ENCODE assay signal across 22 cellular contexts in the genomic region with DNA sequence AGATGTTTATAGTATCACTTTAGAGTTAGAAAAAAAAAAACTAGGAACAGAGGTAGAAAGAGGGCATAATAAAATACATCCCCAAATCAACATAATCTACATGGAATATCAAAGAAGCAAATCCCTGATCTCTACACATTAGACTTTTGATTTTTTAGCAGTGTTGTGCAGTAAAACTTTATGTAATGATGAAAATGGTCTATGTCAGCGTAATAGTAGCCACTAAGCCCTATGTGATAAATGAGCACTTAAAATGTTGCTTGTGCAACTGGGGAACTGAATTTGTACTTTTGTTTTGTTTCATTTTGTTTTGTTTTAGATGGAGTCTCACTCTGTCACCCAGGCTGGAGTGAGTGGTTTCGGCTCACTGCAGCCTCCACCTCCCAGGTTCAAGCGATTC. TPM values are rescaled to one million over a fixed set of nuclear protein-coding genes. Genes with fewer than 3 reads are reported as not detected.
DNase-seq lines count a peak whose midpoint lies in the region; ATAC-seq, FAIRE-seq and TF ChIP-seq lines count a peak whose summit lies in the region.
"Had no signal": no experiment of that assay in that cellular context is flagged by ENCODE, and none has a peak within 500 bp of the region (broad histone marks: within the 10 kb centered on the region; RNA-seq: fewer than 3 reads in every experiment).

No MANE protein-coding gene starts in this region.

- TF ChIP-seq CTCF in A549 (IDR thresholded peaks at IDR 0.05) (no peak), K562 (IDR thresholded peaks at IDR 0.05 in 2 of 3, conservative IDR thresholded peaks at IDR 0.05 in 1 of 3; ENCODE audit: insufficient read depth in 2 of 3, low read depth in 1 of 3, low read length in 3 of 3) (no peak)

- over 99% methylated on average over 3 of the region's 3 CpGs for WGBS in A549 (ENCODE audit: missing lambda C conversion rate)
- WGBS in K562 (ENCODE audit: insufficient coverage, low coverage, missing lambda C conversion rate): 95% methylated on average over 3 of the region's 3 CpGs

- no peaks in the 10 kb centered on the region for H3K27me3 ChIP-seq in K562 (ENCODE audit: control insufficient read depth in 2 of 2, insufficient read depth in 2 of 2, low read length in 2 of 2)
- H3K27me3 ChIP-seq: BE2C, BLaER1 had no signal

- intact Hi-C loops in K562 (cut with micrococcal nuclease): no loop called here

- no peak for TF ChIP-seq RAD21 in A549 (conservative IDR thresholded peaks at IDR 0.05 in 1 of 2, IDR thresholded peaks at IDR 0.05 in 1 of 2)
- no peak for TF ChIP-seq RAD21 in K562 (CRISPR knock-in tag; conservative IDR thresholded peaks at IDR 0.05 in 1 of 2, IDR thresholded peaks at IDR 0.05 in 1 of 2)

- no peaks in the 10 kb centered on the region for H3K79me2 ChIP-seq in K562 (ENCODE audit: control insufficient read depth, insufficient read depth, low read length)

- no peaks in the 10 kb centered on the region for H4K20me1 ChIP-seq in K562 (replicated peaks; ENCODE audit: control insufficient read depth, insufficient read depth, low read length)
- H4K20me1 ChIP-seq: BLaER1 had no signal

- no peak overlapping the region for H2AFZ ChIP-seq in K562 (ENCODE audit: low read depth, low read length)

- in situ Hi-C loops in K562 (cut with MboI): no loop called here

- TF ChIP-seq EP300 in A549 (IDR thresholded peaks at IDR 0.05): no peak
- no peak for TF ChIP-seq EP300 in K562 (IDR thresholded peaks at IDR 0.05; ENCODE audit: low read length)

- TF ChIP-seq POLR2A in A549 (IDR thresholded peaks at IDR 0.05; ENCODE audit: low read length): no peak
- TF ChIP-seq POLR2A in K562 (conservative IDR thresholded peaks at IDR 0.05): no peak

- H3K27ac ChIP-seq in A549 (no peak overlapping the region), K562 (ENCODE audit: extremely low read depth, low read depth, low read length) (no peak overlapping the region)
- H3K27ac ChIP-seq: BLaER1 had no signal

- no TSS peak for BruUV-seq in K562 (replicated peaks; lab: Mats Ljungman, UMichigan)

- H3K9me3 ChIP-seq in A549 (no peaks in the 10 kb centered on the region), K562 (replicated peaks; ENCODE audit: control insufficient read depth, insufficient read depth, low read depth, low read length) (no peaks in the 10 kb centered on the region; the same call in 1 of the 2 replicates)
- H3K9me3 ChIP-seq: BE2C had no signal

- H3K4me3 ChIP-seq in A549 (no peak overlapping the region), K562 (no peak overlapping the region)
- H3K4me3 ChIP-seq: BLaER1 had no signal

- H3K36me3 ChIP-seq in K562 (ENCODE audit: control insufficient read depth, insufficient read depth, low read length): peaks cover 25% of the 10 kb centered on the region; the same call in 2 of the 3 replicates
- H3K36me3 ChIP-seq: BE2C had no signal

- H3K4me2 ChIP-seq in A549: no peak overlapping the region
- no peak overlapping the region for H3K4me2 ChIP-seq in K562 (ENCODE audit: insufficient read depth, low read length)
- H3K4me2 ChIP-seq: BLaER1 had no signal

- H3K4me1 ChIP-seq in A549 (no peaks in the 10 kb centered on the region), K562 (replicated peaks in 1 of 2; ENCODE audit: control insufficient read depth in 2 of 2, insufficient read depth in 2 of 2, low read length in 2 of 2) (no peaks in the 10 kb centered on the region)
- H3K4me1 ChIP-seq: BE2C, BLaER1 had no signal

- no peak for ATAC-seq in A549
- no peak for ATAC-seq in K562

- H3K9ac ChIP-seq in K562 (ENCODE audit: insufficient read depth in 1 of 2, low read depth in 2 of 2, low read length in 2 of 2): no peak overlapping the region
- H3K9ac ChIP-seq: BLaER1 had no signal

- no peak for FAIRE-seq in A549 (lab: Jason Lieb, UNC)
- peak; percentile 13 for FAIRE-seq in G401.6 (lab: Jason Lieb, UNC)
- no peak for FAIRE-seq in K562 (lab: Jason Lieb, UNC)
- FAIRE-seq: GM12891, GM19239 had no signal

- DNase-seq in A549 (ENCODE audit: low read depth in 1 of 2, low spot score in 1 of 2) (no peak), K562 (ENCODE audit: extremely low read depth in 1 of 4, low spot score in 3 of 4) (no peak), SIG-M5 treated with dmso at 0.1 percent for 504 hours (lab: John Stamatoyannopoulos, UW; ENCODE audit: unreplicated experiment) (no peak), NCI-H1417 treated with DMSO at 0.1 percent for 48 hours (lab: John Stamatoyannopoulos, UW) (no peak)
- DNase-seq: 8988T; BE2C; C1 segment of cervical spinal cord; CD4-positive, alpha-beta memory T cell; CD4-positive, CD25-positive, alpha-beta regulatory T cell; CD8-positive, alpha-beta memory T cell; COR-L47; DMS 273 treated with DMSO at 0.1 percent for 48 hours; DMS153; DMS53; DMS79; DND-41; EL; GF-D8 had no signal

- no peaks in the 10 kb centered on the region for H3K9me1 ChIP-seq in K562 (ENCODE audit: control insufficient read depth, insufficient read depth, low read length)

- POLR2A ChIA-PET in A549 (lab: Yijun Ruan, JAX) (no interaction called here), K562 (lab: Yijun Ruan, JAX) (interaction anchor here (1.5 kb wide), 1 partner anchor 12 kb away, joined by 4 read pairs; no protein-coding TSS in a partner anchor)

- CTCF ChIA-PET in A549 (lab: Yijun Ruan, JAX): no interaction called here
- CTCF ChIA-PET in K562 (lab: Yijun Ruan, JAX; ENCODE audit: low intra/inter-chr PET ratio): interaction anchor here (1.2 kb wide), 1 partner anchor 120 kb away, joined by 4 read pairs; no protein-coding TSS in a partner anchor

TF ChIP-seq in A549, 52 proteins besides CTCF, POLR2A, EP300 and RAD21:
- no peak for TF ChIP-seq EHMT2 (IDR thresholded peaks at IDR 0.05; ENCODE audit: low read depth)
- peak; percentile 49 for TF ChIP-seq MAFK (IDR thresholded peaks at IDR 0.05; ENCODE audit: partially characterized antibody)
- TF ChIP-seq, protein P1, sequence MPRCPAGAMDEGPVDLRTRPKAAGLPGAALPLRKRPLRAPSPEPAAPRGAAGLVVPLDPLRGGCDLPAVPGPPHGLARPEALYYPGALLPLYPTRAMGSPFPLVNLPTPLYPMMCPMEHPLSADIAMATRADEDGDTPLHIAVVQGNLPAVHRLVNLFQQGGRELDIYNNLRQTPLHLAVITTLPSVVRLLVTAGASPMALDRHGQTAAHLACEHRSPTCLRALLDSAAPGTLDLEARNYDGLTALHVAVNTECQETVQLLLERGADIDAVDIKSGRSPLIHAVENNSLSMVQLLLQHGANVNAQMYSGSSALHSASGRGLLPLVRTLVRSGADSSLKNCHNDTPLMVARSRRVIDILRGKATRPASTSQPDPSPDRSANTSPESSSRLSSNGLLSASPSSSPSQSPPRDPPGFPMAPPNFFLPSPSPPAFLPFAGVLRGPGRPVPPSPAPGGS (IDR thresholded peaks at IDR 0.05): no peak
TF ChIP-seq in A549: peak in this region for 1.

TF ChIP-seq in K562, 482 proteins besides CTCF, POLR2A, EP300 and RAD21:
- TF ChIP-seq HNRNPLL (IDR thresholded peaks at IDR 0.05; ENCODE audit: low read depth, low read length, poor library complexity, severe bottlenecking) (no peak), C11orf30 (IDR thresholded peaks at IDR 0.05; ENCODE audit: low read depth) (peak; percentile 58), ATF1 (CRISPR knock-in tag; IDR thresholded peaks at IDR 0.05) (no peak), ATF1 (tag; IDR thresholded peaks at IDR 0.05) (no peak), ZNF316 (IDR thresholded peaks at IDR 0.05) (peak; percentile 76), HLTF (IDR thresholded peaks at IDR 0.05) (no peak), MAFG (tag; conservative IDR thresholded peaks at IDR 0.05) (peak; percentile 28; the same call in 1 of the 2 replicates), NFIC (IDR thresholded peaks at IDR 0.05) (no peak), ZNF384 (IDR thresholded peaks at IDR 0.05; ENCODE audit: low read depth, low read length) (no peak), PHF21A (IDR thresholded peaks at IDR 0.05; ENCODE audit: borderline replicate concordance, low read depth) (no peak)

RNA-seq across cellular contexts. Expression of a gene that starts 36.3 kb away (rescaled TPM):
- polyA plus RNA-seq in A549 (2011; rRNA removed) (21.2 and 24.7 TPM in 2 replicates), A549 (2017; fragmentation: RNase III; extraction: RNeasy Plus Mini Kit Qiagen cat#74134 plus additional on column Dnase treatment) (10.8 to 13.4 TPM (median 13.1 TPM) in 3 replicates), K562 (2011; rRNA removed) (33.2 and 36.5 TPM in 2 replicates), K562 (2014; fragmentation: Illumina TruSeq; extraction: Trizol) (17.1 and 21.3 TPM in 2 replicates), K562 (2014; fragmentation: Nextera tagmentation; extraction: Ambion mirVana) (1 to 10 TPM; 6.4 to 8.7 TPM), K562 (2014; rRNA removed) (11.9 and 12.7 TPM in 2 replicates)
- polyA plus RNA-seq in A549 (2012; cell fraction: cytosol; rRNA removed): 3.7 and 5.1 TPM in 2 replicates
- polyA plus RNA-seq in A549 (2012; cell fraction: nucleus; rRNA removed): 2.1 and 3.4 TPM in 2 replicates
- polyA minus RNA-seq in A549 (2011; rRNA and poly(A)+ RNA removed): 17.2 and 20.2 TPM in 2 replicates
- total RNA-seq in K562 (2011; cell fraction: chromatin; rRNA removed; ENCODE audit: low replicate concordance): 28.6 and 83.9 TPM in 2 replicates
- 13.8 and 17.1 TPM in 2 replicates for total RNA-seq in K562 (2011; cell fraction: nucleolus; rRNA removed)
- 33.3 and 55.0 TPM in 2 replicates for total RNA-seq in K562 (2011; cell fraction: nucleoplasm; rRNA removed)
- total RNA-seq in K562 (2014; rRNA removed) (18.8 and 19.9 TPM in 2 replicates), K562 (2014; rRNA removed; fragmentation: Illumina TruSeq; extraction: Trizol) (33.9 and 34.6 TPM in 2 replicates), K562 (2015; rRNA removed; fragmentation: Illumina TruSeq; extraction: Trizol) (28.1 and 31.1 TPM in 2 replicates), K562 (2021) (39.0 and 40.4 TPM in 2 replicates)
- 6.1 and 13.4 TPM in 2 replicates for polyA plus RNA-seq in K562 (2011; cell fraction: cytosol; rRNA removed)
- 12.5 and 23.2 TPM in 2 replicates for polyA plus RNA-seq in K562 (2011; cell fraction: nucleus; rRNA removed)
- 11.6 and 17.5 TPM in 2 replicates for polyA plus RNA-seq in K562 (2012)
- 49.7 and 57.3 TPM in 2 replicates for polyA minus RNA-seq in K562 (2011; rRNA and poly(A)+ RNA removed)
- polyA minus RNA-seq in K562 (2011; cell fraction: cytosol; rRNA and poly(A)+ RNA removed): 16.7 and 26.4 TPM in 2 replicates
- 26.5 and 56.3 TPM in 2 replicates for polyA minus RNA-seq in K562 (2011; cell fraction: nucleus; rRNA and poly(A)+ RNA removed)
